In the genomic region with DNA sequence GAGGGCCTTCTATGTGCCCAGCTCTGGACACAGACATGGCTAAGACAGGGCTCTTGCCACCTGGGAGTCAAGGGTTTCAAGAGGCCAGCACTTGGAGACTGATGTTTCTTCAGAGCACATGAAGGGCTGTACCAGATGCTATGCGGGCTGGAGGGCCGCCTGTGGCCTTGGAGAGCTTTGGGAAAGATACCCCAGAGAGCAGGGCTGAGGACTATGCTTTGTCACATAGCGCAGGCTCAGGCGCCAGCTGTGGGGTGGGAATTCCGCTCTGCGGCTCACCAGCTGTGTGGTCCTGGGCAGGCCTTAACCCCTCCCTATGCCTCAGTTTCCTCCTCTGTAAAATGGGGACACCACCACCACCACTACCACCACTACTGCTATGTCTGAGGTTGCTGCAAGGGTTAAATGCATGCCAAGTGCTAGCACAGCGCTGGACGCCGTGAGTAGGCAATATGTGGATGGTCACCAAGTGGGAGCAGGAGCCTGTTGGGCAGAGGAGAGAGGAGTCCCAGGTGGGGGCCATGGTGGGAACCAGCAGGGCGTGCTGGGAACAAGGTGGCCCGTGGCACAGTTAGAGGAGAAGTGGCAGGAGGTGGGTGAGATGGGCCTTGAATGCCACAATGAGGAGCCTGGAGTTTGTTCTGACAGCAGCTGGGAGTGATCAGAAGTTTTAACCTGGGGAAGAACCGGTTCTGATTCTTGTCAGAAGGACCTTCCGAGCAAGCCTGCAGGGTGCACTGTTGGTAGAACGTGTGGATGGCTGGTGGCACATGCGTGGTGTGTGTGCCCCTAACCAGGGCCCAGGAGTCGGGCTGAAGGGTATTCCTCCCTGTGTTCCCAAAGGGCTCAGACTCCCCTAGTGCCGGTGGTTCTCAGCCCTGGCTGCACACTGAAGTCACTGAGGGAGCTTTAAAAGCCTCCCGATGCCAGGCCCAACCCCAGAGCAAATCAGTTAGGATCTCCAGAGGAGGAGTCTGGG, we compare ENCODE assay signal across 16 cellular contexts.
"Had no signal": no experiment of that assay in that cellular context is flagged by ENCODE, and none has a peak within 500 bp of the region (broad histone marks: within the 10 kb centered on the region; RNA-seq: fewer than 3 reads in every experiment).

No MANE protein-coding gene starts in this region.

- H3K9me3 Mint-ChIP-seq: activated CD4-positive, alpha-beta memory T cell treated with anti-CD3 and anti-CD28 coated beads, Interleukin-2, amount 10 ng/mL, durations not matched to agents 7 days and 5 days; naive thymus-derived CD4-positive, alpha-beta T cell; stimulated activated naive CD8-positive, alpha-beta T cell treated with anti-CD3 and anti-CD28 coated beads, Interleukin-15, Interleukin-2, amounts not matched to agents 100 ng/mL and 50 ng/mL, for 24 hours; T-helper 2 cell treated with Interferon-gamma antibody and Interleukin-4, amounts not matched to agents 5 μg/mL and 100 μg/mL, for 36 hours; WTC11 had no signal

- DNase-seq: activated CD4-positive, alpha-beta memory T cell treated with anti-CD3 and anti-CD28 coated beads, Interleukin-2, amount 10 ng/mL, durations not matched to agents 7 days and 5 days; activated CD8-positive, alpha-beta memory T cell treated with anti-CD3 and anti-CD28 coated beads, Interleukin-2, amount 10 ng/mL, durations not matched to agents 7 days and 5 days; amygdala; central memory CD4-positive, alpha-beta T cell; gastrocnemius medialis; left ventricle myocardium superior; mesenchymal stem cell; naive thymus-derived CD4-positive, alpha-beta T cell; transverse colon had no signal

- H3K36me3 Mint-ChIP-seq: activated CD8-positive, alpha-beta memory T cell treated with anti-CD3 and anti-CD28 coated beads, Interleukin-2, amount 10 ng/mL, durations not matched to agents 7 days and 5 days; activated naive CD8-positive, alpha-beta T cell; brain; naive thymus-derived CD4-positive, alpha-beta T cell; WTC11 had no signal

- H3K27me3 ChIP-seq: gastrocnemius medialis, transverse colon had no signal

- H3K4me3 Mint-ChIP-seq: activated CD4-positive, alpha-beta memory T cell treated with anti-CD3 and anti-CD28 coated beads, Interleukin-2, amount 10 ng/mL, durations not matched to agents 7 days and 5 days; activated CD4-positive, alpha-beta T cell treated with anti-CD3 and anti-CD28 coated beads for 36 hours; activated CD8-positive, alpha-beta memory T cell treated with anti-CD3 and anti-CD28 coated beads, Interleukin-2, amount 10 ng/mL, durations not matched to agents 7 days and 5 days; activated naive CD8-positive, alpha-beta T cell; brain; naive thymus-derived CD4-positive, alpha-beta T cell; stimulated activated naive CD8-positive, alpha-beta T cell treated with anti-CD3 and anti-CD28 coated beads, Interleukin-15, Interleukin-2, amounts not matched to agents 100 ng/mL and 50 ng/mL, for 24 hours; T-helper 2 cell treated with Interferon-gamma antibody and Interleukin-4, amounts not matched to agents 5 μg/mL and 100 μg/mL, for 36 hours; WTC11 had no signal

- H3K36me3 ChIP-seq: gastrocnemius medialis, transverse colon had no signal

- H3K9me3 ChIP-seq: gastrocnemius medialis, transverse colon had no signal

- H3K4me1 ChIP-seq: gastrocnemius medialis, transverse colon had no signal

- H3K4me1 Mint-ChIP-seq: activated CD4-positive, alpha-beta memory T cell treated with anti-CD3 and anti-CD28 coated beads, Interleukin-2, amount 10 ng/mL, durations not matched to agents 7 days and 5 days; activated CD4-positive, alpha-beta T cell treated with anti-CD3 and anti-CD28 coated beads for 36 hours; activated CD8-positive, alpha-beta memory T cell treated with anti-CD3 and anti-CD28 coated beads, Interleukin-2, amount 10 ng/mL, durations not matched to agents 7 days and 5 days had no signal

- H3K27me3 Mint-ChIP-seq: activated CD4-positive, alpha-beta T cell treated with anti-CD3 and anti-CD28 coated beads for 36 hours; stimulated activated naive CD8-positive, alpha-beta T cell treated with anti-CD3 and anti-CD28 coated beads, Interleukin-15, Interleukin-2, amounts not matched to agents 100 ng/mL and 50 ng/mL, for 24 hours had no signal

- H3K4me3 ChIP-seq: coronary artery, gastrocnemius medialis, transverse colon had no signal

- H3K27ac ChIP-seq: coronary artery, gastrocnemius medialis, transverse colon had no signal

- H3K27ac Mint-ChIP-seq: activated CD4-positive, alpha-beta memory T cell treated with anti-CD3 and anti-CD28 coated beads, Interleukin-2, amount 10 ng/mL, durations not matched to agents 7 days and 5 days; activated CD4-positive, alpha-beta T cell treated with anti-CD3 and anti-CD28 coated beads for 36 hours; activated CD8-positive, alpha-beta memory T cell treated with anti-CD3 and anti-CD28 coated beads, Interleukin-2, amount 10 ng/mL, durations not matched to agents 7 days and 5 days; activated naive CD8-positive, alpha-beta T cell; brain; naive thymus-derived CD4-positive, alpha-beta T cell; stimulated activated naive CD8-positive, alpha-beta T cell treated with anti-CD3 and anti-CD28 coated beads, Interleukin-15, Interleukin-2, amounts not matched to agents 100 ng/mL and 50 ng/mL, for 24 hours; T-helper 2 cell treated with Interferon-gamma antibody and Interleukin-4, amounts not matched to agents 5 μg/mL and 100 μg/mL, for 36 hours; WTC11 had no signal

- ATAC-seq: activated CD4-positive, alpha-beta T cell treated with anti-CD3 and anti-CD28 coated beads for 36 hours; activated CD8-positive, alpha-beta memory T cell treated with anti-CD3 and anti-CD28 coated beads, Interleukin-2, amount 10 ng/mL, durations not matched to agents 7 days and 5 days; gastrocnemius medialis; left ventricle myocardium superior; naive thymus-derived CD4-positive, alpha-beta T cell; WTC11 had no signal
